16 cellular contexts compared by ENCODE assay signal in the genomic region with DNA sequence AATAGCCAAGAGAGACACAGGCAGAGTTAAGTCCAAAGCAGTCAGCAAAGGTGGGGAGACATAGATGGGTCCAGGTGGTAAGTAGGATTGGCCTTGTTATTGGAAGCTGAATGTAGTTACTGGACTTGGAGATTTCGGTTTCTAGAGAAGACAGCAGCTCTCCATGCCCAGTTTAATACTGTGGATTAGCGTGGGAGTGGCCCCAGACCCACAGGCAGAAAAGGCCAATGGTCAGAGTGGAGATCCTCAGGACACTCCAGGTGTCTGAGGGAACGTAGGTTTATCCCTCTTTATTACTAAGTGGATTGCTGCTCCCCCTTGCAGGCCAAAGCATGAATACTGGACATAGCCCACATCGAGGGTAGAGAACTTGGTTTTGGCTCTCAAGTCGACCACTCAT.
DNase-seq lines count a peak whose midpoint lies in the region; ATAC-seq and TF ChIP-seq lines count a peak whose summit lies in the region.
"Had no signal": no experiment of that assay in that cellular context is flagged by ENCODE, and none has a peak within 500 bp of the region (broad histone marks: within the 10 kb centered on the region; RNA-seq: fewer than 3 reads in every experiment).

No MANE protein-coding gene starts in this region.

- H3K9me3 ChIP-seq in Panc1 (ENCODE audit: control insufficient read depth, insufficient read depth, low read depth, low read length) (no peaks in the 10 kb centered on the region), esophagus squamous epithelium (no peaks in the 10 kb centered on the region), skeletal muscle tissue (ENCODE audit: control insufficient read depth in 3 of 3, low read length in 3 of 3) (no peaks in the 10 kb centered on the region)

- H3K4me3 ChIP-seq in ACC112 (ENCODE audit: low read depth, low read length) = peak overlapping the region; percentile 75
- no peak overlapping the region; a peak in 1 of 4 replicates for H3K4me3 ChIP-seq in Panc1 (ENCODE audit: low read depth in 2 of 2, low read length in 2 of 2)
- H3K4me3 ChIP-seq in esophagus squamous epithelium = peak overlapping the region; percentile 33 to 65 (median 46)
- H3K4me3 ChIP-seq in skeletal muscle tissue (ENCODE audit: low read length in 3 of 3) = peak overlapping the region in 2 of 3 donors; percentile 69 to 70

- no peaks in the 10 kb centered on the region for H3K79me2 ChIP-seq in ACC112 (ENCODE audit: control insufficient read depth, insufficient read depth, low read length, unreplicated experiment)

- no peaks in the 10 kb centered on the region for H3K9me3 Mint-ChIP-seq in stimulated activated naive CD8-positive, alpha-beta T cell treated with anti-CD3 and anti-CD28 coated beads, Interleukin-15, amount 100 ng/mL, for 72 hours
- H3K9me3 Mint-ChIP-seq: activated T-cell treated with anti-CD3 and anti-CD28 coated beads, Interleukin-2, amount 50 U/mL, for 72 hours; naive B cell had no signal

- POLR2A ChIA-PET in Panc1 (lab: Charles Lee) = no interaction called here

- no peak for DNase-seq in Panc1 (ENCODE audit: low read depth, low spot score)
- no peak for DNase-seq in esophagus squamous epithelium (lab: John Stamatoyannopoulos, UW)
- DNase-seq in stimulated activated naive CD8-positive, alpha-beta T cell treated with anti-CD3 and anti-CD28 coated beads, Interleukin-15, amount 100 ng/mL, for 72 hours = no peak
- DNase-seq: activated CD4-positive, alpha-beta T cell treated with anti-CD3 and anti-CD28 coated beads, Interleukin-2, amount 10 ng/mL, durations not matched to agents 24 days and 14 days; activated T-cell treated with anti-CD3 and anti-CD28 coated beads, Interleukin-2, amount 50 U/mL, for 72 hours; effector CD8-positive, alpha-beta T cell; EL; islet precursor cell; naive B cell; NCI-H1092 treated with DMSO at 0.1 percent for 48 hours had no signal

- H3K27ac ChIP-seq in ACC112 (ENCODE audit: low read depth, low read length) = peak overlapping the region; percentile 100; the same call in 1 of the 2 replicates
- peak overlapping the region; percentile 79 for H3K27ac ChIP-seq in Panc1 (ENCODE audit: low read length)
- peak overlapping the region; percentile 90 to 98 (median 96) for H3K27ac ChIP-seq in esophagus squamous epithelium
- H3K27ac ChIP-seq in skeletal muscle tissue (ENCODE audit: low read depth, low read length) = peak overlapping the region; percentile 99

- TF ChIP-seq CTCF in Panc1 (IDR thresholded peaks at IDR 0.05) = no peak; the same call in 1 of the 2 replicates
- no peak for TF ChIP-seq CTCF in esophagus squamous epithelium (IDR thresholded peaks at IDR 0.05)

- no peak overlapping the region for H3K27ac Mint-ChIP-seq in stimulated activated naive CD8-positive, alpha-beta T cell treated with anti-CD3 and anti-CD28 coated beads, Interleukin-15, amount 100 ng/mL, for 72 hours
- H3K27ac Mint-ChIP-seq: activated CD4-positive, alpha-beta T cell treated with anti-CD3 and anti-CD28 coated beads, Interleukin-2, amount 10 ng/mL, durations not matched to agents 24 days and 14 days; activated T-cell treated with anti-CD3 and anti-CD28 coated beads, Interleukin-2, amount 50 U/mL, for 72 hours; naive B cell; T-helper 1 cell treated with Interleukin-12 subunit alpha and Interleukin-12 subunit beta and Interleukin-4 antibody, amounts not matched to agents 30 μg/mL and 1 μg/mL, for 36 hours had no signal

- H3K36me3 ChIP-seq in ACC112 (ENCODE audit: insufficient read depth, low read length) (no peaks in the 10 kb centered on the region; the same call in 1 of the 2 replicates), Panc1 (ENCODE audit: control insufficient read depth, insufficient read depth, low read length) (no peaks in the 10 kb centered on the region), esophagus squamous epithelium (no peaks in the 10 kb centered on the region), skeletal muscle tissue (ENCODE audit: control insufficient read depth in 3 of 3, insufficient read depth in 3 of 3, low read length in 3 of 3) (no peaks in the 10 kb centered on the region)

- no peak for TF ChIP-seq POLR2A in esophagus squamous epithelium (IDR thresholded peaks at IDR 0.05)

- peaks cover 31% of the 10 kb centered on the region for H3K4me1 Mint-ChIP-seq in stimulated activated naive CD8-positive, alpha-beta T cell treated with anti-CD3 and anti-CD28 coated beads, Interleukin-15, amount 100 ng/mL, for 72 hours

- H3K9ac ChIP-seq in skeletal muscle tissue (ENCODE audit: low read depth in 1 of 3, low read length in 3 of 3) = peak overlapping the region in 2 of 3 donors; percentile 84 to 92

- CTCF ChIA-PET in Panc1 (lab: Charles Lee) = no interaction called here

- H3K27me3 ChIP-seq in ACC112 (ENCODE audit: insufficient read depth, low read length) = no peaks in the 10 kb centered on the region
- H3K27me3 ChIP-seq in Panc1 (ENCODE audit: control insufficient read depth, insufficient read depth, low read length) = no peaks in the 10 kb centered on the region
- H3K27me3 ChIP-seq in esophagus squamous epithelium = no peaks in the 10 kb centered on the region
- no peaks in the 10 kb centered on the region for H3K27me3 ChIP-seq in skeletal muscle tissue (ENCODE audit: control insufficient read depth in 3 of 3, insufficient read depth in 3 of 3, low read length in 3 of 3)

- BruUV-seq in Panc1 (replicated peaks; lab: Mats Ljungman, UMichigan) = no TSS peak

- H3K4me3 Mint-ChIP-seq in stimulated activated naive CD8-positive, alpha-beta T cell treated with anti-CD3 and anti-CD28 coated beads, Interleukin-15, amount 100 ng/mL, for 72 hours = no peak overlapping the region
- H3K4me3 Mint-ChIP-seq: activated CD4-positive, alpha-beta T cell treated with anti-CD3 and anti-CD28 coated beads, Interleukin-2, amount 10 ng/mL, durations not matched to agents 24 days and 14 days; activated T-cell treated with anti-CD3 and anti-CD28 coated beads, Interleukin-2, amount 50 U/mL, for 72 hours; T-helper 1 cell treated with Interleukin-12 subunit alpha and Interleukin-12 subunit beta and Interleukin-4 antibody, amounts not matched to agents 30 μg/mL and 1 μg/mL, for 36 hours had no signal

- H3K4me1 ChIP-seq in ACC112 (ENCODE audit: control insufficient read depth, insufficient read depth, low read length, unreplicated experiment) = peaks cover 51% of the 10 kb centered on the region
- peaks cover 38% of the 10 kb centered on the region for H3K4me1 ChIP-seq in Panc1 (ENCODE audit: control insufficient read depth, insufficient read depth, low read length)
- H3K4me1 ChIP-seq in esophagus squamous epithelium = peaks cover 47 to 100% (median 64%) of the 10 kb centered on the region in 3 donors
- peaks cover 38 to 51% (median 39%) of the 10 kb centered on the region in 3 donors for H3K4me1 ChIP-seq in skeletal muscle tissue (ENCODE audit: control insufficient read depth in 3 of 3, insufficient read depth in 3 of 3, low read length in 3 of 3)

- in situ Hi-C loops in Panc1 (cut with HindIII; ENCODE audit: low pct_unique_long_range_greater_than_20kb, low sequenced_read_pairs) = no loop called here

- ATAC-seq in Panc1 (no peak), HG03175 (IDR thresholded peaks at IDR 0.05; ENCODE audit: unreplicated experiment) (no peak), GM18511 (IDR thresholded peaks at IDR 0.05; ENCODE audit: unreplicated experiment) (no peak), HG03135 (IDR thresholded peaks at IDR 0.05; ENCODE audit: unreplicated experiment) (no peak)
- no peak for ATAC-seq in stimulated activated naive CD8-positive, alpha-beta T cell treated with anti-CD3 and anti-CD28 coated beads, Interleukin-15, amount 100 ng/mL, for 72 hours
- ATAC-seq: activated T-cell treated with anti-CD3 and anti-CD28 coated beads, Interleukin-2, amount 50 U/mL, for 72 hours had no signal

- intact Hi-C loops in Panc1 (cut with micrococcal nuclease; ENCODE audit: unreplicated experiment) (loop anchor here (2.0 kb wide), 1 partner anchor 794 kb away; no protein-coding TSS in a partner anchor), esophagus squamous epithelium (cut with DNase I) (no loop called here)

- peaks cover 48% of the 10 kb centered on the region for H3K27me3 Mint-ChIP-seq in stimulated activated naive CD8-positive, alpha-beta T cell treated with anti-CD3 and anti-CD28 coated beads, Interleukin-15, amount 100 ng/mL, for 72 hours

- 71 to 100% methylated on average over 1 to 4 of the region's 5 CpGs for WGBS in esophagus squamous epithelium, 2 donors

- H2AFZ ChIP-seq in ACC112 (ENCODE audit: low read length, unreplicated experiment) = no peak overlapping the region

Comparison
In these comparisons a context has a peak if more than half of its experiments do, and no peak if none do; other contexts are left out.
1. H3K4me3 ChIP-seq: peak in ACC112 (single experiment), esophagus squamous epithelium (4 of 4) and skeletal muscle tissue (2 of 3); none in Panc1 (0 of 2).
2. Peak in every context shown above with its lines, with median percentiles within 50 percentile points of each other: H3K27ac ChIP-seq.